ENCODE assay signal across 6 cellular contexts in the genomic region with DNA sequence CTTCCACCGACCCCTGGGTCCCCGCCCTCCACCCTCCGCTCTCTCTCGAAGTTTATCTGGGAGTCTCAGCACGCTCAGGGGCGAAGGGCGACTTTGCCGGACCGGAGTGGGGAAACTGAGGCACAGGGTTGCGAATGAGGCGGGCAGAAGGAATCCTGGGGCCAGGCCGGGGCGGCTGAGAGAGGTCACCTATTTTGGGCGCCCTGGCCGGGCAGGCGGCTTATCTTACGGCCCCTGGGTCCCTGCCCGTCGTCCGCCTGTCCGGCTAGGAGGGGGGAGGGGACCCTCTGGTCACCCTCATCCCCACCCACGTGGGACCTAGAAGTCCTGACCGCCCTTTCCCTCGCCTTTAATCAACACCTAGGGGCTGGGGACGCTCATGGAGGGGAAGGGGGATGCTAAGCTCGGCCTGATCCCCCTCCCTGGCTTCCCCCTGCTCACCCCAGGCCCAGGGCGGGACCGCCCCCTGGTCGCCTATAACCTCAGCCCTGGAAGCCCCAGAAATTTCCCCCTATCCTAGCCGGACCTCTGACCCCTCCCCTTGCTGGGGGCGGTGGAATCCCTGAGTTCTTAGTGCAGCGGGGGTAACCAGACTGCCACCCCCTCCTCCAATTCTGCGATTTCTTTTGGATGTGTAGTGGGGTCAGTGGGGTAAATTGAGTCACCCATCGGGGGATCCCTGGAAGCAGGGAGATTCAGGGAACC. TPM values are rescaled to one million over a fixed set of nuclear protein-coding genes. Genes with fewer than 3 reads are reported as not detected.
DNase-seq lines count a peak whose midpoint lies in the region; TF ChIP-seq lines count a peak whose summit lies in the region.

No MANE protein-coding gene starts in this region.

- intact Hi-C loops in CD14-positive monocyte (cut with micrococcal nuclease): loop anchor here (2.0 to 5.0 kb wide), 5 partner anchors 33 to 313 kb away; partner anchors contain the start of gene VAV1 (in 1 of the 2)
- intact Hi-C loops in OCI-LY7 (cut with micrococcal nuclease; ENCODE audit: unreplicated experiment): loop anchor here (5.0 kb wide), 1 partner anchor 138 kb away; no protein-coding TSS in a partner anchor
- intact Hi-C loops in esophagus muscularis mucosa (cut with DNase I): loop anchor here (5.0 to 10.0 kb wide), 4 partner anchors 105 to 325 kb away; partner anchors contain the start of gene ZNF557
- intact Hi-C loops in spleen (cut with DNase I; ENCODE audit: low total_unique reads): loop anchor here (5.0 to 10.0 kb wide), 2 partner anchors 122 to 225 kb away; no protein-coding TSS in a partner anchor

- H3K36me3 Mint-ChIP-seq in CD14-positive monocyte: peaks cover 6 to 9% of the 10 kb centered on the region in 2 donors

- POLR2A ChIA-PET in OCI-LY7 (lab: Charles Lee): interaction anchor here (0.6 to 1.0 kb wide), 2 partner anchors 97 to 100 kb away, joined by 3 to 4 read pairs; no protein-coding TSS in a partner anchor

- H2AFZ ChIP-seq in OCI-LY7 (ENCODE audit: low read length): peak overlapping the region; percentile 69

- H3K4me1 ChIP-seq in OCI-LY7 (ENCODE audit: insufficient read depth, low read length, poor library complexity, severe bottlenecking) (peaks cover 51% of the 10 kb centered on the region), esophagus muscularis mucosa (peaks cover 56 to 81% (median 74%) of the 10 kb centered on the region in 4 donors), spleen (peaks cover 20 to 88% (median 66%) of the 10 kb centered on the region in 6 donors)

- H3K9me3 ChIP-seq in OCI-LY7 (ENCODE audit: low read length) (no peaks in the 10 kb centered on the region), esophagus muscularis mucosa (no peaks in the 10 kb centered on the region), spleen (no peaks in the 10 kb centered on the region)

- H3K27me3 ChIP-seq in esophagus muscularis mucosa (no peaks in the 10 kb centered on the region), spleen (replicated peaks in 1 of 7) (peaks cover 0 to 15% (median 0%) of the 10 kb centered on the region in 7 donors)

- H3K4me3 ChIP-seq in OCI-LY7 (ENCODE audit: low read depth, low read length, poor library complexity, severe bottlenecking): peak overlapping the region; percentile 75
- peak overlapping the region; percentile 84 to 96 (median 90) for H3K4me3 ChIP-seq in esophagus muscularis mucosa
- peak overlapping the region; percentile 46 to 90 (median 68) for H3K4me3 ChIP-seq in spleen

- H3K9me3 Mint-ChIP-seq in CD14-positive monocyte: peaks cover 0 to 3% (median 0%) of the 10 kb centered on the region in 7 donors

- no peak for DNase-seq in CD14-positive monocyte (ENCODE audit: low spot score)
- DNase-seq in OCI-LY7 (ENCODE audit: low spot score): peak; percentile 43
- no peak for DNase-seq in esophagus muscularis mucosa (ENCODE audit: extremely low spot score)
- DNase-seq in spleen: peak; percentile 82
- no peak for DNase-seq in cerebellar nuclear complex (lab: John Stamatoyannopoulos, UW)
- no peak for DNase-seq in dedifferentiated amniotic fluid mesenchymal stem cell (ENCODE audit: extremely low spot score)

- peak overlapping the region; percentile 64 for H3K27ac ChIP-seq in OCI-LY7 (ENCODE audit: low read depth, low read length, poor library complexity, severe bottlenecking)
- H3K27ac ChIP-seq in esophagus muscularis mucosa (replicated peaks in 1 of 4): peak overlapping the region; percentile 92 to 96 (median 95)
- H3K27ac ChIP-seq in spleen: peak overlapping the region; percentile 59 to 99 (median 96)

- CTCF ChIA-PET in OCI-LY7 (lab: Charles Lee; ENCODE audit: unreplicated experiment): no interaction called here

- H3K9me2 ChIP-seq in OCI-LY7 (ENCODE audit: insufficient read depth, low read length): no peaks in the 10 kb centered on the region

- H3K27ac Mint-ChIP-seq in CD14-positive monocyte: peak overlapping the region in 1 of 7 donors; percentile 45

- peaks cover 13% of the 10 kb centered on the region; the same call in 1 of the 2 replicates for H3K79me2 ChIP-seq in OCI-LY7 (ENCODE audit: insufficient read depth, low read depth, low read length)

- peaks cover 9 to 28% (median 22%) of the 10 kb centered on the region in 3 donors for H3K27me3 Mint-ChIP-seq in CD14-positive monocyte (ENCODE audit: low read depth in 3 of 3)

- TF ChIP-seq CTCF in CD14-positive monocyte (IDR thresholded peaks at IDR 0.05) (no peak), OCI-LY7 (conservative IDR thresholded peaks at IDR 0.05; ENCODE audit: low read length) (no peak), esophagus muscularis mucosa (IDR thresholded peaks at IDR 0.05) (no peak), spleen (IDR thresholded peaks at IDR 0.05 in 8 of 11, conservative IDR thresholded peaks at IDR 0.05 in 3 of 11) (no peak)

- peak overlapping the region; percentile 71 to 73 for H3K4me3 Mint-ChIP-seq in CD14-positive monocyte

- H4K20me1 ChIP-seq in OCI-LY7 (ENCODE audit: insufficient read depth, low read length): no peaks in the 10 kb centered on the region

- WGBS in esophagus muscularis mucosa: under 1% methylated on average over 23 of the region's 34 CpGs
- WGBS in spleen, 5 donors: 0 to 2% (median 1%) methylated on average over 9 to 34 of the region's 34 CpGs

- no peaks in the 10 kb centered on the region for H3K36me3 ChIP-seq in OCI-LY7 (ENCODE audit: insufficient read depth, low read length)
- peaks cover 7 to 32% (median 15%) of the 10 kb centered on the region in 4 donors for H3K36me3 ChIP-seq in esophagus muscularis mucosa
- H3K36me3 ChIP-seq in spleen: peaks cover 0 to 32% (median 3%) of the 10 kb centered on the region in 6 donors

- no TSS peak for BruUV-seq in OCI-LY7 (replicated peaks; lab: Mats Ljungman, UMichigan)

- H3K4me1 Mint-ChIP-seq in CD14-positive monocyte: peaks cover 46% of the 10 kb centered on the region

- no peak for TF ChIP-seq POLR2A in esophagus muscularis mucosa (IDR thresholded peaks at IDR 0.05; ENCODE audit: low read depth)
- no peak for TF ChIP-seq POLR2A in spleen (IDR thresholded peaks at IDR 0.05)

- no peak for TF ChIP-seq EP300 in esophagus muscularis mucosa (IDR thresholded peaks at IDR 0.05)

- peak overlapping the region; percentile 93 for H3K4me2 ChIP-seq in OCI-LY7 (ENCODE audit: low read length)

RNA-seq across cellular contexts. Expression of gene TRIP10, which starts 0.6 kb away (rescaled TPM):
- polyA plus RNA-seq in CD14-positive monocyte (1 to 10 TPM; 1.5 to 1.9 TPM), spleen (10 to 100 TPM; 17.2 to 58.2 (median 36.1) TPM)
- 16.1 and 22.2 TPM in 2 replicates for total RNA-seq in OCI-LY7 (2014; rRNA removed; shearing (Covaris generic))
- total RNA-seq in OCI-LY7 (2022) (19.9 TPM in 2 replicates), esophagus muscularis mucosa (100 to 1,000 TPM in 3 of 4 donors, 10 to 100 TPM in 1; 85.8 to 148 (median 118) TPM), spleen (10 to 100 TPM; 25.4 to 50.3 (median 32.1) TPM)

RNA-seq across cellular contexts. Expression of gene GPR108, which starts 2.7 kb away (rescaled TPM):
- polyA plus RNA-seq in CD14-positive monocyte (100 to 1,000 TPM; 129 to 147 TPM), spleen (100 to 1,000 TPM in 1 of 3 donors, 10 to 100 TPM in 2; 66.9 to 102 (median 91.8) TPM)
- total RNA-seq in OCI-LY7 (2014; rRNA removed; shearing (Covaris generic)): 77.5 and 88.3 TPM in 2 replicates
- total RNA-seq in OCI-LY7 (2022) (63.2 and 73.2 TPM in 2 replicates), esophagus muscularis mucosa (10 to 100 TPM; 38.2 to 61.7 (median 48.2) TPM), spleen (10 to 100 TPM; 35.4 to 75.0 (median 56.0) TPM)

RNA-seq across cellular contexts. Expression of gene C3, which starts 19.6 kb away (rescaled TPM):
- 1 to 10 TPM; 2.4 to 3.2 TPM for polyA plus RNA-seq in CD14-positive monocyte
- total RNA-seq in OCI-LY7 (2014; rRNA removed; shearing (Covaris generic)): 0.13 and 0.57 TPM in 2 replicates
- total RNA-seq in OCI-LY7 (2022): 0.74 TPM in 1 of 2 replicates, not detected in the other
- total RNA-seq in esophagus muscularis mucosa: 1,000 to 10,000 TPM in 1 of 4 donors, 100 to 1,000 TPM in 3; 393 to 1,020 (median 677) TPM
- 10 to 100 TPM in 4 of 7 donors, 1 to 10 TPM in 3; 5.8 to 68.1 (median 19.7) TPM for total RNA-seq in spleen
- polyA plus RNA-seq in spleen: 100 to 1,000 TPM in 1 of 3 donors, 10 to 100 TPM in 2; 31.0 to 182 (median 34.1) TPM

RNA-seq across cellular contexts. Expression of gene SH2D3A, which starts 27.2 kb away (rescaled TPM):
- polyA plus RNA-seq in CD14-positive monocyte (not detected), spleen (10 to 100 TPM in 1 of 3 donors, 1 to 10 TPM in 2; 7.6 to 10.0 (median 9.3) TPM)
- total RNA-seq in OCI-LY7 (2014; rRNA removed; shearing (Covaris generic)): 7.8 and 8.5 TPM in 2 replicates
- total RNA-seq in OCI-LY7 (2022) (9.8 and 13.3 TPM in 2 replicates), esophagus muscularis mucosa (under 1 TPM in 2 of 4 donors, not detected in 2; 0.33 to 0.34 TPM), spleen (10 to 100 TPM in 5 of 7 donors, 1 to 10 TPM in 2; 7.5 to 17.1 (median 11.8) TPM)

RNA-seq across cellular contexts. Expression of gene VAV1, which starts 32.5 kb away (rescaled TPM):
- 10 to 100 TPM; 21.3 to 30.2 TPM for polyA plus RNA-seq in CD14-positive monocyte
- 76.1 and 90.7 TPM in 2 replicates for total RNA-seq in OCI-LY7 (2014; rRNA removed; shearing (Covaris generic))
- 92.7 and 107 TPM in 2 replicates for total RNA-seq in OCI-LY7 (2022)
- 1 to 10 TPM; 2.9 to 8.0 (median 4.1) TPM for total RNA-seq in esophagus muscularis mucosa
- 100 to 1,000 TPM in 1 of 7 donors, 10 to 100 TPM in 6; 73.4 to 151 (median 90.1) TPM for total RNA-seq in spleen
- 10 to 100 TPM; 34.8 to 48.8 (median 40.9) TPM for polyA plus RNA-seq in spleen

Comparison
In these comparisons a context has a peak if more than half of its experiments do, and no peak if none do; other contexts are left out.
1. DNase-seq: peak in OCI-LY7 (single experiment) and spleen (single experiment); none in CD14-positive monocyte (single experiment), esophagus muscularis mucosa (single experiment), cerebellar nuclear complex (0 of 2) and dedifferentiated amniotic fluid mesenchymal stem cell (single experiment).
2. Peak in every context shown above with its lines, with median percentiles within 50 percentile points of each other: H3K27ac ChIP-seq and H3K4me3 ChIP-seq.